In the genomic region with DNA sequence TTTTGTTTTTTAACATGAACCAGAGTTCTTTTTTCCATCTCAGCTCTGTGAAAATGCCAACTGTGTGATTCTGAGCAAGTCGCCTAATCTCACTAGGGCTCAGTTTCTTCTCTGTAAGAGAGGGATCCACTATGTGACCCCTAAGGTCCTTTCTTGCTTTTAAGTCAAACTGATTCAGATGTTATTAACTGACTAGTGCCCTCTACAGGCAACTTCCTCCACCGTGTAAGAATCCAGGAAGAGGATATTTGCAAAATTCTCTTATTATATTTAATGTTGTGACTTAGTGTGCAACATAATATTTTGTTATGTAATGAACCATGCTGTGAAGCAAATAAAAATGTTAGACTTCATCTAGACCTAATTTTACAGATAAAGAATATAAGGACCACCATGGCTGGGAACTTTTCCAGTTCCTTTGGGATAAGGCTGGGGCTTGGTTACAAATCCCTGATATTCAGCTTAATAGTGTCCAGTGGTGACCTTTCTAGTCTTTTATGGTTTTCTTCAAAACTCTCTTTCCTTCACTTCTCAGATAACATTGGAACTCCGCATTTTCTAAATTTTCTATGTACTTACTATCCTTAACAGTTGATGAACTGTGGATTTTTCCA, we compare ENCODE assay signal across 8 cellular contexts.
DNase-seq lines count a peak whose midpoint lies in the region; ATAC-seq and TF ChIP-seq lines count a peak whose summit lies in the region.

No MANE protein-coding gene starts in this region.

- H3K4me3 ChIP-seq in AG04449 (ENCODE audit: low read depth, low read length) (no peak overlapping the region), GM12865 (ENCODE audit: low read depth, low read length) (no peak overlapping the region), IMR-90 (ENCODE audit: insufficient read depth, low read depth, low read length) (no peak overlapping the region)

- H4K8ac ChIP-seq in IMR-90 (ENCODE audit: low read depth in 2 of 2, low read length in 2 of 2), result no peak overlapping the region

- no peak overlapping the region for H3K27ac ChIP-seq in IMR-90 (ENCODE audit: insufficient read depth, low read length)

- peaks cover 2% of the 10 kb centered on the region for H3K4me1 ChIP-seq in IMR-90 (ENCODE audit: control insufficient read depth, insufficient read depth, low read length)

- TF ChIP-seq RAD21 in IMR-90 (IDR thresholded peaks at IDR 0.05; ENCODE audit: low read length), result peak; percentile 62

- H2AK9ac ChIP-seq in IMR-90 (replicated peaks; ENCODE audit: low read depth, low read length, poor library complexity), result no peak overlapping the region

- no peaks in the 10 kb centered on the region for H3K4me1 Mint-ChIP-seq in endothelial cell (ENCODE audit: unreplicated experiment)

- no peak overlapping the region for H3K56ac ChIP-seq in IMR-90 (ENCODE audit: extremely low read depth, insufficient read depth, low read length)

- peak; percentile 59 for ATAC-seq in IMR-90 (ENCODE audit: low read depth)

- H3K9ac ChIP-seq in IMR-90 (ENCODE audit: low read depth, low read length), result no peak overlapping the region

- no peak overlapping the region for H4K5ac ChIP-seq in IMR-90 (ENCODE audit: low read depth, low read length)

- H3K4me2 ChIP-seq in IMR-90 (ENCODE audit: low read depth, low read length), result no peak overlapping the region

- H3K9me3 Mint-ChIP-seq in endothelial cell (ENCODE audit: unreplicated experiment), result no peaks in the 10 kb centered on the region

- intact Hi-C loops in IMR-90 (cut with micrococcal nuclease), result loop anchor here (1.0 kb wide), 1 partner anchor 174 kb away; no protein-coding TSS in a partner anchor

- dilution Hi-C loops in IMR-90 (cut with HindIII; ENCODE audit: low sequenced_read_pairs, unreplicated experiment), result no loop called here

- H2AK5ac ChIP-seq in IMR-90 (ENCODE audit: low read depth, low read length), result no peak overlapping the region

- no peak overlapping the region for H3K27ac Mint-ChIP-seq in endothelial cell (ENCODE audit: unreplicated experiment)

- no peak overlapping the region for H3K4ac ChIP-seq in IMR-90 (ENCODE audit: low read depth, low read length)

- no peak overlapping the region for H4K91ac ChIP-seq in IMR-90 (ENCODE audit: insufficient read depth, low read depth, low read length)

- H3K9me1 ChIP-seq in IMR-90 (ENCODE audit: insufficient read depth, low read length), result no peaks in the 10 kb centered on the region

- in situ Hi-C loops in IMR-90 (cut with MboI; ENCODE audit: low sequenced_read_pairs), result loop anchor here (5.0 kb wide), 1 partner anchor 173 kb away; no protein-coding TSS in a partner anchor

- no peak overlapping the region; the same call in 1 of the 2 replicates for H3K18ac ChIP-seq in IMR-90 (ENCODE audit: low read depth, low read length)

- no peaks in the 10 kb centered on the region for H3K27me3 Mint-ChIP-seq in endothelial cell (ENCODE audit: unreplicated experiment)

- TF ChIP-seq CTCF in AG04449 (IDR thresholded peaks at IDR 0.05; ENCODE audit: insufficient read depth, low read length, missing control alignments), result peak; percentile 52
- TF ChIP-seq CTCF in GM12865 (IDR thresholded peaks at IDR 0.05; ENCODE audit: insufficient read depth, low read depth, low read length, missing control alignments), result peak; percentile 66
- TF ChIP-seq CTCF in IMR-90 (conservative IDR thresholded peaks at IDR 0.05; ENCODE audit: low read depth, low read length), result peak; percentile 67
- peak; percentile 55 for TF ChIP-seq CTCF in endothelial cell (IDR thresholded peaks at IDR 0.05; ENCODE audit: unreplicated experiment)

- no peak overlapping the region for H3K4me3 Mint-ChIP-seq in endothelial cell (ENCODE audit: unreplicated experiment)

- no peaks in the 10 kb centered on the region for H3K79me1 ChIP-seq in IMR-90 (ENCODE audit: low read depth in 1 of 2, low read length in 2 of 2)

- no peak overlapping the region for H2BK5ac ChIP-seq in IMR-90 (ENCODE audit: low read depth, low read length, poor library complexity, severe bottlenecking)

- POLR2A ChIA-PET in AG04449 (lab: Yijun Ruan, JAX) (no interaction called here), IMR-90 (lab: Charles Lee; ENCODE audit: unreplicated experiment) (no interaction called here)

- no peak overlapping the region for H3K14ac ChIP-seq in IMR-90 (replicated peaks; ENCODE audit: low read depth, low read length)

- BruUV-seq in IMR-90 (replicated peaks; lab: Mats Ljungman, UMichigan), result no TSS peak

- no peak overlapping the region for H3K23ac ChIP-seq in IMR-90 (ENCODE audit: low read depth, low read length)

- DNase-seq in AG04449 (ENCODE audit: low read depth, low spot score) (no peak), GM12865 (ENCODE audit: low read depth) (peak; percentile 86), IMR-90 (peak; percentile 70), T-helper 9 cell (peak; percentile 18), endothelial cell (ENCODE audit: low spot score) (peak; percentile 51), myocyte (ENCODE audit: low read depth) (peak; percentile 72), epidermal melanocyte (ENCODE audit: insufficient read length, low spot score) (no peak), GM19238 (ENCODE audit: insufficient read length, low spot score) (no peak)

- no CpG with 5 or more reads among the region's 3 CpGs for WGBS in IMR-90 (ENCODE audit: extremely low coverage in 2 of 2, insufficient read length in 1 of 2), 2 experiments

- no peak overlapping the region for H2BK20ac ChIP-seq in IMR-90 (ENCODE audit: low read depth, low read length)

- no peak for TF ChIP-seq POLR2A in IMR-90 (IDR thresholded peaks at IDR 0.05; ENCODE audit: low read depth, low read length)

- H3K27me3 ChIP-seq in IMR-90 (ENCODE audit: control insufficient read depth, insufficient read depth, low read length), result no peaks in the 10 kb centered on the region

- no peaks in the 10 kb centered on the region for H3K36me3 ChIP-seq in IMR-90 (ENCODE audit: control insufficient read depth, insufficient read depth, low read length)

- no peaks in the 10 kb centered on the region for H3K9me3 ChIP-seq in IMR-90 (ENCODE audit: control insufficient read depth, insufficient read depth, low read length)

- no peaks in the 10 kb centered on the region for H4K20me1 ChIP-seq in IMR-90 (ENCODE audit: insufficient read depth, low read length)

- H3K36me3 Mint-ChIP-seq in endothelial cell (ENCODE audit: low read depth, unreplicated experiment), result no peaks in the 10 kb centered on the region

- no peak overlapping the region for H2BK15ac ChIP-seq in IMR-90 (ENCODE audit: low read depth, low read length)

- no peak overlapping the region for H2AFZ ChIP-seq in IMR-90 (replicated peaks; ENCODE audit: low read length, poor library complexity)

- CTCF ChIA-PET in AG04449 (lab: Yijun Ruan, JAX) (interaction anchor here (0.6 to 5.5 kb wide), 20 partner anchors 8 to 190 kb away, joined by 3 to 75 read pairs (median 5); no protein-coding TSS in a partner anchor), IMR-90 (lab: Yijun Ruan, JAX) (interaction anchor here (0.6 to 2.2 kb wide), 3 partner anchors 170 to 174 kb away, joined by 3 to 13 read pairs (median 3); no protein-coding TSS in a partner anchor)

- no peak overlapping the region for H2BK120ac ChIP-seq in IMR-90 (ENCODE audit: low read depth, low read length)

TF ChIP-seq in IMR-90, 13 proteins besides CTCF, POLR2A, EP300 and RAD21:
- TF ChIP-seq CHD1 (IDR thresholded peaks at IDR 0.05; ENCODE audit: low read depth, low read length) (no peak), SMC3 (IDR thresholded peaks at IDR 0.05; ENCODE audit: low read depth, low read length) (peak; percentile 53)

Comparison
In these comparisons a context has a peak if more than half of its experiments do, and no peak if none do; other contexts are left out.
1. DNase-seq: peak in GM12865 (single experiment), IMR-90 (single experiment), T-helper 9 cell (single experiment), endothelial cell (single experiment) and myocyte (single experiment); none in AG04449 (single experiment), epidermal melanocyte (single experiment) and GM19238 (single experiment).
2. Peak in every context shown above with its lines, with median percentiles within 50 percentile points of each other: CTCF ChIP-seq.